Comparison of ENCODE assay signal across 1 cellular context in the genomic region with DNA sequence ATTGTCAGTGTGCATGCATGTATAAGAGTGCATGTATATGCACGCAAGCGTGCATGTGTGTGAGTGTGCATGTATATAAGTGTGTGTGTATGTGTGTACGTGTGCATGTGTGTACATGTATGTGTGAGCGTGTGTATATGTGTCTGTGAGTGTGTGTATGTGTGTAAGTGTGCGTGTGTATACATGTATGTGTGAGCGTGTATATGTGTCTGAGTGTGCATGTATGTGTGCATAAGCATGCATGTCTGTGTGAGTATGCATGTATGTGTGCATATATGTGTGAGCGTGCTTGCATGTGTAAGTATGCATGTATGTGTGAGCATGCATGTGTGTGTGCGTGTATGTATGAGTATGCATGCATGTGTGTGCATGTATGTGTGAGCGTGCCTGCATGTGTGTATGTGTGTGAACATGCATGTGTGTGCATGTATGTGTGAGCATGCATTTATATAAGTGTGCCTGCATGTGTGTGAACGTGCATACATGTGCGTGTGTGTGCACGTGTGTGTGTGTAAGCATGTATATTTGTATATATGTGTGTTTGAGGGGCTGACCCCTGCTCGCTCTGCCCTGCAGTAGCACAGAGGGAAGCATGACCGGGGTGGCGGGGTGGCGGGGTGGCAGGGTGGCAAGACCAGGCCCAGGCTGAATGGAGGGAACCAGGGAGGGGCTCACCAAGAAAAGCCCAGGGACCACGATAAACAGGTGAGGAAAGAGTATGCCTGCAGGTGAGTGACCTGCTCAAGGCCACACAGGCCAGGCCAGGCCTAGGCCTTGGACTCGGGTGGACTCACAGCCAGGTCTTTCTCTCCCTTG.
TF ChIP-seq lines count a peak whose summit lies in the region.

No MANE protein-coding gene starts in this region.

TF ChIP-seq in HepG2, 621 proteins besides CTCF, POLR2A, EP300 and RAD21:
- TF ChIP-seq, protein P1, sequence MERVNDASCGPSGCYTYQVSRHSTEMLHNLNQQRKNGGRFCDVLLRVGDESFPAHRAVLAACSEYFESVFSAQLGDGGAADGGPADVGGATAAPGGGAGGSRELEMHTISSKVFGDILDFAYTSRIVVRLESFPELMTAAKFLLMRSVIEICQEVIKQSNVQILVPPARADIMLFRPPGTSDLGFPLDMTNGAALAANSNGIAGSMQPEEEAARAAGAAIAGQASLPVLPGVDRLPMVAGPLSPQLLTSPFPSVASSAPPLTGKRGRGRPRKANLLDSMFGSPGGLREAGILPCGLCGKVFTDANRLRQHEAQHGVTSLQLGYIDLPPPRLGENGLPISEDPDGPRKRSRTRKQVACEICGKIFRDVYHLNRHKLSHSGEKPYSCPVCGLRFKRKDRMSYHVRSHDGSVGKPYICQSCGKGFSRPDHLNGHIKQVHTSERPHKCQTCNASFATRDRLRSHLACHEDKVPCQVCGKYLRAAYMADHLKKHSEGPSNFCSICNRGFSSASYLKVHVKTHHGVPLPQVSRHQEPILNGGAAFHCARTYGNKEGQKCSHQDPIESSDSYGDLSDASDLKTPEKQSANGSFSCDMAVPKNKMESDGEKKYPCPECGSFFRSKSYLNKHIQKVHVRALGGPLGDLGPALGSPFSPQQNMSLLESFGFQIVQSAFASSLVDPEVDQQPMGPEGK (CRISPR knock-in tag; IDR thresholded peaks at IDR 0.05) = no peak
- TF ChIP-seq, protein P2, sequence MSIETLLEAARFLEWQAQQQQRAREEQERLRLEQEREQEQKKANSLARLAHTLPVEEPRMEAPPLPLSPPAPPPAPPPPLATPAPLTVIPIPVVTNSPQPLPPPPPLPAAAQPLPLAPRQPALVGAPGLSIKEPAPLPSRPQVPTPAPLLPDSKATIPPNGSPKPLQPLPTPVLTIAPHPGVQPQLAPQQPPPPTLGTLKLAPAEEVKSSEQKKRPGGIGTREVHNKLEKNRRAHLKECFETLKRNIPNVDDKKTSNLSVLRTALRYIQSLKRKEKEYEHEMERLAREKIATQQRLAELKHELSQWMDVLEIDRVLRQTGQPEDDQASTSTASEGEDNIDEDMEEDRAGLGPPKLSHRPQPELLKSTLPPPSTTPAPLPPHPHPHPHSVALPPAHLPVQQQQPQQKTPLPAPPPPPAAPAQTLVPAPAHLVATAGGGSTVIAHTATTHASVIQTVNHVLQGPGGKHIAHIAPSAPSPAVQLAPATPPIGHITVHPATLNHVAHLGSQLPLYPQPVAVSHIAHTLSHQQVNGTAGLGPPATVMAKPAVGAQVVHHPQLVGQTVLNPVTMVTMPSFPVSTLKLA (IDR thresholded peaks at IDR 0.05) = peak; percentile 73
- TF ChIP-seq HOXA7 (CRISPR knock-in tag; IDR thresholded peaks at IDR 0.05) (0 out of 2 replicates have a peak, but pooled peaks have one; percentile 47), IKZF1 (IDR thresholded peaks at IDR 0.05) (no peak)
